ENCODE assay signal across 16 cellular contexts in the genomic region with DNA sequence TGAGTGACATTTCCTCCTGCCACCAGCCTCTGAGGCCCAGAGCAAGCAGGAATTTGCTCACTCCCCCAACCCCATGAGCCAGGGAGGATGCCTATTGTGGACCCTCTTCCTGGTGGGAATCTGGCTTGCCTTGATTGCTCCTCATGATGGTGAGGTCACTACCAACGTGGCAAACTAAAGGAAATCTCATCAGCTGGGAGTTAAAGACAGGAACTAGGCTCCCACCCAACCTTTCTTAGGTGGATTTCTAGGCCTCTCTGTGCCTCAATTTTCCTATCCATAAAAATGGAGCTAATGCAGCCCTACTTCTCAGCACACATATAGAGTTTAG. TPM values are rescaled to one million over a fixed set of nuclear protein-coding genes. Genes with fewer than 3 reads are reported as not detected.
DNase-seq lines count a peak whose midpoint lies in the region; ATAC-seq and TF ChIP-seq lines count a peak whose summit lies in the region.
"Had no signal": no experiment of that assay in that cellular context is flagged by ENCODE, and none has a peak within 500 bp of the region (broad histone marks: within the 10 kb centered on the region; RNA-seq: fewer than 3 reads in every experiment).

No MANE protein-coding gene starts in this region.

- H3K27ac ChIP-seq in esophagus squamous epithelium: peak overlapping the region; percentile 52 to 70 (median 67)
- H3K27ac ChIP-seq: WERI-Rb-1 had no signal

- no peak overlapping the region for H3K4me3 Mint-ChIP-seq in activated naive CD8-positive, alpha-beta T cell treated with anti-CD3 and anti-CD28 coated beads, Interleukin-2, amount 50 U/mL, for 24 hours
- H3K4me3 Mint-ChIP-seq in activated naive CD8-positive, alpha-beta T cell treated with anti-CD3 and anti-CD28 coated beads for 36 hours: no peak overlapping the region
- H3K4me3 Mint-ChIP-seq in type B pancreatic cell: peak overlapping the region; percentile 27

- no peak for ATAC-seq in activated naive CD8-positive, alpha-beta T cell treated with anti-CD3 and anti-CD28 coated beads, Interleukin-2, amount 50 U/mL, for 24 hours
- no peak for ATAC-seq in HG03457 (IDR thresholded peaks at IDR 0.05; ENCODE audit: unreplicated experiment)
- ATAC-seq: GM23338, left cardiac atrium had no signal

- H3K27me3 ChIP-seq in esophagus squamous epithelium: peaks cover 0 to 78% (median 13%) of the 10 kb centered on the region in 4 donors

- no peak for DNase-seq in activated naive CD8-positive, alpha-beta T cell treated with anti-CD3 and anti-CD28 coated beads, Interleukin-2, amount 50 U/mL, for 24 hours
- DNase-seq in activated naive CD8-positive, alpha-beta T cell treated with anti-CD3 and anti-CD28 coated beads for 36 hours: no peak
- DNase-seq in esophagus squamous epithelium (lab: John Stamatoyannopoulos, UW) (no peak), type B pancreatic cell (ENCODE audit: extremely low spot score, unreplicated experiment) (no peak)
- no peak for DNase-seq in stimulated activated naive CD4-positive, alpha-beta T cell (lab: John Stamatoyannopoulos, UW)
- DNase-seq: activated effector memory CD4-positive, alpha-beta T cell treated with Interleukin-2 at 50 U/mL for 16 hours; amygdala; Kasumi-1; left cardiac atrium; NCI-H526; SIG-M5; WERI-Rb-1 had no signal

- H3K36me3 ChIP-seq in esophagus squamous epithelium: no peaks in the 10 kb centered on the region
- H3K36me3 ChIP-seq: WERI-Rb-1 had no signal

- TF ChIP-seq POLR2A in esophagus squamous epithelium (IDR thresholded peaks at IDR 0.05): no peak

- intact Hi-C loops in esophagus squamous epithelium (cut with DNase I): no loop called here

- peak overlapping the region in 1 of 4 donors; percentile 36 for H3K4me3 ChIP-seq in esophagus squamous epithelium
- H3K4me3 ChIP-seq: GM23338 had no signal

- TF ChIP-seq CTCF in esophagus squamous epithelium (IDR thresholded peaks at IDR 0.05): no peak
- no peak for TF ChIP-seq CTCF in type B pancreatic cell (conservative IDR thresholded peaks at IDR 0.05)

- H3K4me1 ChIP-seq in esophagus squamous epithelium: peaks cover 0 to 46% (median 27%) of the 10 kb centered on the region in 3 donors

- H3K27me3 Mint-ChIP-seq in activated naive CD8-positive, alpha-beta T cell treated with anti-CD3 and anti-CD28 coated beads, Interleukin-2, amount 50 U/mL, for 24 hours: peaks cover 15% of the 10 kb centered on the region
- no peaks in the 10 kb centered on the region for H3K27me3 Mint-ChIP-seq in activated naive CD8-positive, alpha-beta T cell treated with anti-CD3 and anti-CD28 coated beads for 36 hours
- H3K27me3 Mint-ChIP-seq in type B pancreatic cell: peaks cover 49% of the 10 kb centered on the region

- peaks cover 41% of the 10 kb centered on the region for H3K4me1 Mint-ChIP-seq in activated naive CD8-positive, alpha-beta T cell treated with anti-CD3 and anti-CD28 coated beads, Interleukin-2, amount 50 U/mL, for 24 hours
- H3K4me1 Mint-ChIP-seq in activated naive CD8-positive, alpha-beta T cell treated with anti-CD3 and anti-CD28 coated beads for 36 hours: peaks cover 31% of the 10 kb centered on the region
- peaks cover 1% of the 10 kb centered on the region for H3K4me1 Mint-ChIP-seq in type B pancreatic cell (ENCODE audit: unreplicated experiment)

- H3K36me3 Mint-ChIP-seq in activated naive CD8-positive, alpha-beta T cell treated with anti-CD3 and anti-CD28 coated beads, Interleukin-2, amount 50 U/mL, for 24 hours (ENCODE audit: low read depth): no peaks in the 10 kb centered on the region
- H3K36me3 Mint-ChIP-seq in activated naive CD8-positive, alpha-beta T cell treated with anti-CD3 and anti-CD28 coated beads for 36 hours: no peaks in the 10 kb centered on the region
- H3K36me3 Mint-ChIP-seq in type B pancreatic cell: no peaks in the 10 kb centered on the region

- H3K27ac Mint-ChIP-seq in activated naive CD8-positive, alpha-beta T cell treated with anti-CD3 and anti-CD28 coated beads, Interleukin-2, amount 50 U/mL, for 24 hours: peak overlapping the region; percentile 69
- no peak overlapping the region for H3K27ac Mint-ChIP-seq in activated naive CD8-positive, alpha-beta T cell treated with anti-CD3 and anti-CD28 coated beads for 36 hours
- peak overlapping the region; percentile 85 for H3K27ac Mint-ChIP-seq in type B pancreatic cell
- H3K27ac Mint-ChIP-seq: GM23338 had no signal

- no peaks in the 10 kb centered on the region for H3K9me3 ChIP-seq in esophagus squamous epithelium

- 20 to 40% methylated on average over 1 of the region's 1 CpG for WGBS in esophagus squamous epithelium, 2 donors

- no peaks in the 10 kb centered on the region for H3K9me3 Mint-ChIP-seq in activated naive CD8-positive, alpha-beta T cell treated with anti-CD3 and anti-CD28 coated beads, Interleukin-2, amount 50 U/mL, for 24 hours
- no peaks in the 10 kb centered on the region for H3K9me3 Mint-ChIP-seq in activated naive CD8-positive, alpha-beta T cell treated with anti-CD3 and anti-CD28 coated beads for 36 hours
- H3K9me3 Mint-ChIP-seq in type B pancreatic cell: no peaks in the 10 kb centered on the region
- H3K9me3 Mint-ChIP-seq: GM23338 had no signal

RNA-seq across cellular contexts. Expression of gene B3GNT3, which starts 1.9 kb away (rescaled TPM):
- total RNA-seq in activated naive CD8-positive, alpha-beta T cell treated with anti-CD3 and anti-CD28 coated beads for 36 hours: not detected
- total RNA-seq in esophagus squamous epithelium (10 to 100 TPM; 11.6 to 23.5 (median 21.2) TPM), type B pancreatic cell (ENCODE audit: low replicate concordance) (12.3 and 22.6 TPM in 2 replicates)
- total RNA-seq: activated CD8-positive, alpha-beta memory T cell treated with anti-CD3 and anti-CD28 coated beads for 36 hours; chondrocyte had no signal

RNA-seq across cellular contexts. Expression of gene INSL3, which starts 24.5 kb away (rescaled TPM):
- total RNA-seq in activated naive CD8-positive, alpha-beta T cell treated with anti-CD3 and anti-CD28 coated beads for 36 hours: 1 to 10 TPM; 1.7 to 1.8 TPM
- total RNA-seq in esophagus squamous epithelium (not detected), type B pancreatic cell (ENCODE audit: low replicate concordance) (not detected in 2 replicates)
- total RNA-seq: chondrocyte, GM23338, left cardiac atrium had no signal

RNA-seq across cellular contexts. Expression of gene FCHO1, which starts 45.5 kb away (rescaled TPM):
- 10 to 100 TPM; 35.8 to 38.7 TPM for total RNA-seq in activated naive CD8-positive, alpha-beta T cell treated with anti-CD3 and anti-CD28 coated beads for 36 hours
- total RNA-seq in esophagus squamous epithelium (1 to 10 TPM in 3 of 4 donors, under 1 TPM in 1; 0.76 to 3.5 (median 2.6) TPM), type B pancreatic cell (ENCODE audit: low replicate concordance) (2.5 and 4.4 TPM in 2 replicates)

RNA-seq across cellular contexts. Expression of gene JAK3, which starts 51.0 kb away (rescaled TPM):
- 10 to 100 TPM; 90.3 to 91.1 TPM for total RNA-seq in activated naive CD8-positive, alpha-beta T cell treated with anti-CD3 and anti-CD28 coated beads for 36 hours
- 1 to 10 TPM in 3 of 4 donors, under 1 TPM in 1; 0.87 to 6.5 (median 4.6) TPM for total RNA-seq in esophagus squamous epithelium
- total RNA-seq in type B pancreatic cell (ENCODE audit: low replicate concordance): 1.4 and 4.3 TPM in 2 replicates

Comparison
In these comparisons a context has a peak if more than half of its experiments do, and no peak if none do; other contexts are left out.
1. RNA of gene B3GNT3, which starts 1.9 kb away (total RNA-seq): 11.6 to 23.5 TPM in esophagus squamous epithelium and 12.3 to 22.6 TPM in type B pancreatic cell; not detected in activated naive CD8-positive, alpha-beta T cell treated with anti-CD3 and anti-CD28 coated beads for 36 hours; every median in the first group is over 10 times any median in the second.